4 cellular contexts compared by ENCODE assay signal in genomic region chr7:77178024-77178423, GRCh38. TPM values are rescaled to one million over a fixed set of nuclear protein-coding genes. Genes with fewer than 3 reads are reported as not detected.
"Had no signal": no experiment of that assay in that cellular context is flagged by ENCODE, and none has a peak within 500 bp of the region (broad histone marks: within the 10 kb centered on the region; RNA-seq: fewer than 3 reads in every experiment).

No MANE protein-coding gene starts in this region.

RNA-seq across cellular contexts. Expression of gene FGL2, which starts 21.6 kb away (rescaled TPM):
- total RNA-seq: endodermal cell, foreskin keratinocyte, glomerular endothelial cell, mesothelial cell of epicardium had no signal
- polyA plus RNA-seq: foreskin keratinocyte had no signal
